ENCODE assay signal across 12 cellular contexts in the genomic region with DNA sequence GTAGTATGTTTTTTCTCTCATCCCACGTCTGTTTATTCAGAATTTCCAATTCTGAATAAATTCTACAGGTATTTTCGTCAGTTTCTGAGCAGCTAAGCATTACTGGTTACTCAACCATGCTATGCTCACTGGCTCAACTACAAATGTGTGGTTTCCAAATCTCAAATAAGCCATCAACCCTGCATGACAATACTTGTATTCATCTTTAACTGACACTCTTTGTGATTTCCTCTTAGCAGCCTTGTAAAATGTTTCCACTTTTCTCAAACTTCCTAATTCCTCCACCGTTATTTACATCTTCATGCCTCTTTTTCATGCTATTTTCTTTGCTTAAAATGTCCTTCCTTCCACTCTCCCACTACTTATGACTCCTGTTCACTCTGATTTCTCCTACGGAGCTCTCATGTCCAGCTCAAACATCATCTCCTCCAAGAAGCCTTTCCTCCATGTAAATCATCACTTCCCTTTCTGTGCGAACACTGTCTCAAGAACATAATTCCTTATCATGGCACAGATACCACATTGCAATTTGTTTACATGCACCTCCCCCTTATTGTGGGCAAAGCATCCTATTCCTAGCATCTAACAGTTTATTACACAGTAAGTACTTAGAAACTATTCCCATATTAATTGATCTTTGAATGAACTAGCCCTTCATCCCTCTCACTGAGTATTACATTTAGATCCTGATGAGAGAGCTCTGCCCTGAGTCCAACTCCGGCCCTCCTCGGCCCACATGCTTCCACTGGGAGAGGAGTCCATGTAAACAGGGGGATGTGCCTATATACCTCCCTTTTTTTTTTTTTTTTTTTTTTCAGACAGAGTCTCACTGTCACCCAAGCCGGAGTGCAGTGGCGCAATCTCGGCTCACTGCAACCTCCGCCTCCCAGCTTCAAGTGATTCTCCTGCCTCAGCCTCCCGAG. TPM values are rescaled to one million over a fixed set of nuclear protein-coding genes. Genes with fewer than 3 reads are reported as not detected.
DNase-seq lines count a peak whose midpoint lies in the region; ATAC-seq, FAIRE-seq and TF ChIP-seq lines count a peak whose summit lies in the region.
"Had no signal": no experiment of that assay in that cellular context is flagged by ENCODE, and none has a peak within 500 bp of the region (broad histone marks: within the 10 kb centered on the region; RNA-seq: fewer than 3 reads in every experiment).

No MANE protein-coding gene starts in this region.

- RAD21 ChIA-PET in GM12878 (lab: Charles Lee; ENCODE audit: unreplicated experiment) = interaction anchor here (1.1 kb wide), 1 partner anchor 14 kb away, joined by 3 read pairs; no protein-coding TSS in a partner anchor

- peaks cover 5 to 11% (median 8%) of the 10 kb centered on the region in 3 donors for H3K4me1 Mint-ChIP-seq in naive B cell
- peaks cover 0 to 8% (median 8%) of the 10 kb centered on the region in 3 donors for H3K4me1 Mint-ChIP-seq in T-cell

- H2AFZ ChIP-seq in GM12878 (ENCODE audit: control insufficient read depth, low read depth, low read length) = no peak overlapping the region; the same call in 1 of the 2 replicates

- in situ Hi-C loops in KBM-7 (cut with MboI; ENCODE audit: low pct_unique_long_range_greater_than_20kb, low sequenced_read_pairs) (no loop called here), GM12878 (cut with MboI) (no loop called here)

- 0 out of 2 replicates have a peak overlapping the region, but pooled peaks have one; percentile 5 for H3K4me3 ChIP-seq in GM12878
- no peak overlapping the region for H3K4me3 ChIP-seq in right atrium auricular region

- no peaks in the 10 kb centered on the region for H4K20me1 ChIP-seq in GM12878 (ENCODE audit: control insufficient read depth, insufficient read depth)

- peak; percentile 52 for FAIRE-seq in GM12891 (lab: Jason Lieb, UNC)
- FAIRE-seq in GM12878 (lab: Jason Lieb, UNC) = peak; percentile 56

- TF ChIP-seq RAD21 in GM12878 (IDR thresholded peaks at IDR 0.05; ENCODE audit: insufficient read depth, low read depth, low read length) = no peak

- CTCF ChIA-PET in GM12878 (lab: Yijun Ruan, JAX) (no interaction called here), T-cell (lab: Charles Lee) (no interaction called here)

- no peak for TF ChIP-seq CTCF in GM12878 (IDR thresholded peaks at IDR 0.05 in 2 of 3, conservative IDR thresholded peaks at IDR 0.05 in 1 of 3; ENCODE audit: control insufficient read depth in 2 of 3, extremely low read depth in 1 of 3, insufficient read depth in 1 of 3, low read depth in 3 of 3, low read length in 3 of 3)
- TF ChIP-seq CTCF in right atrium auricular region (IDR thresholded peaks at IDR 0.05) = no peak

- H3K9me3 ChIP-seq in GM12878 (replicated peaks; ENCODE audit: control insufficient read depth, insufficient read depth, low read length) (no peaks in the 10 kb centered on the region), right atrium auricular region (no peaks in the 10 kb centered on the region)

- no peak for TF ChIP-seq POLR2A in GM12891 (IDR thresholded peaks at IDR 0.05; ENCODE audit: low read depth, low read length)
- TF ChIP-seq POLR2A in GM12878 (IDR thresholded peaks at IDR 0.05; ENCODE audit: low read depth, low read length) = no peak

- H3K36me3 ChIP-seq in GM12878 (ENCODE audit: control insufficient read depth in 2 of 2, insufficient read depth in 2 of 2, low read length in 1 of 2) (peaks cover 0 to 4% of the 10 kb centered on the region in 2 experiments; a peak in 1 of 4 replicates), right atrium auricular region (no peaks in the 10 kb centered on the region)

- SMC1A ChIA-PET in GM12878 (lab: Charles Lee; ENCODE audit: uncharacterized antibody, unreplicated experiment) = no interaction called here

- no peak overlapping the region for H3K4me3 Mint-ChIP-seq in naive B cell
- no peak overlapping the region for H3K4me3 Mint-ChIP-seq in T-cell
- H3K4me3 Mint-ChIP-seq: T-helper 17 cell had no signal

- 62% methylated on average over 12 of the region's 12 CpGs for WGBS in GM12878 (ENCODE audit: insufficient coverage, insufficient replicate concordance, low lambda C conversion rate, missing lambda C conversion rate)

- no peak overlapping the region for H3K9ac ChIP-seq in GM12878 (ENCODE audit: control insufficient read depth, insufficient read depth, low read length)

- peak overlapping the region; percentile 45; the same call in 1 of the 2 replicates for H3K4me2 ChIP-seq in GM12878 (ENCODE audit: control insufficient read depth, insufficient read depth)

- H3K27me3 ChIP-seq in GM12878 (replicated peaks in 1 of 2; ENCODE audit: control insufficient read depth in 2 of 2, insufficient read depth in 2 of 2, low read length in 1 of 2) (no peaks in the 10 kb centered on the region), right atrium auricular region (no peaks in the 10 kb centered on the region)

- intact Hi-C loops in GM12878 (cut with micrococcal nuclease; ENCODE audit: unreplicated experiment) = no loop called here

- H3K27me3 Mint-ChIP-seq in naive B cell = no peaks in the 10 kb centered on the region
- no peaks in the 10 kb centered on the region for H3K27me3 Mint-ChIP-seq in T-cell
- H3K27me3 Mint-ChIP-seq: T-helper 17 cell had no signal

- peak; percentile 65 for ATAC-seq in GM12878
- no peak for ATAC-seq in naive B cell (ENCODE audit: low read depth in 2 of 2)
- ATAC-seq in T-cell (replicated peaks in 1 of 4) = no peak
- ATAC-seq in HG02973 (IDR thresholded peaks at IDR 0.05; ENCODE audit: unreplicated experiment) = no peak
- ATAC-seq: T-helper 17 cell had no signal

- POLR2A ChIA-PET in GM12878 (lab: Charles Lee) (no interaction called here), T-cell (lab: Charles Lee) (interaction anchor here in 1 of 2 donors (0.5 kb wide), 1 partner anchor 8 kb away, joined by 3 read pairs; no protein-coding TSS in a partner anchor)

- BruUV-seq in GM12878 (replicated peaks; lab: Mats Ljungman, UMichigan) = no TSS peak

- DNase-seq in GM12891 (ENCODE audit: insufficient read length, low spot score) (no peak), KBM-7 (peak; percentile 53), GM12878 (ENCODE audit: low read depth, low spot score) (no peak), naive B cell (no peak), right atrium auricular region (ENCODE audit: low spot score) (no peak), T-cell (no peak)
- no peak for DNase-seq in activated CD4-positive, alpha-beta T cell treated with anti-CD3 and anti-CD28 coated beads, Interleukin-2, amount 50 U/mL, for 4 hours
- DNase-seq: Calu3; glutamatergic neuron; stimulated activated naive CD4-positive, alpha-beta T cell treated with Interleukin-2 at 50 U/mL for 16 hours; T-helper 17 cell had no signal

- no peaks in the 10 kb centered on the region for H3K36me3 Mint-ChIP-seq in naive B cell
- H3K36me3 Mint-ChIP-seq in T-cell = peaks cover 5% of the 10 kb centered on the region

- TF ChIP-seq EP300 in GM12878 (IDR thresholded peaks at IDR 0.05; ENCODE audit: borderline replicate concordance in 1 of 2, control insufficient read depth in 1 of 2, low read depth in 2 of 2, low read length in 2 of 2) = no peak

- H3K27ac ChIP-seq in GM12878 (ENCODE audit: control insufficient read depth, insufficient read depth) (peak overlapping the region; percentile 50; the same call in 1 of the 2 replicates), right atrium auricular region (no peak overlapping the region)

- H3K79me2 ChIP-seq in GM12878 (ENCODE audit: control insufficient read depth, insufficient read depth, low read length) = peaks cover 18% of the 10 kb centered on the region

- H3K9me3 Mint-ChIP-seq in naive B cell (no peaks in the 10 kb centered on the region), T-cell (no peaks in the 10 kb centered on the region)

- H3K4me1 ChIP-seq in GM12878 (ENCODE audit: control insufficient read depth, insufficient read depth, low read length) = peaks cover 10% of the 10 kb centered on the region
- no peaks in the 10 kb centered on the region for H3K4me1 ChIP-seq in right atrium auricular region

- H3K27ac Mint-ChIP-seq in naive B cell (peak overlapping the region in 5 of 6 donors; percentile 5 to 71 (median 20)), T-cell (peak overlapping the region in 1 of 2 donors; percentile 13)
- H3K27ac Mint-ChIP-seq: T-helper 17 cell had no signal

TF ChIP-seq in GM12891, 5 proteins besides CTCF, POLR2A, EP300 and RAD21:
- TF ChIP-seq POU2F2 (IDR thresholded peaks at IDR 0.05; ENCODE audit: low read depth, low read length) (no peak), SPI1 (IDR thresholded peaks at IDR 0.05; ENCODE audit: low read depth, low read length) (peak; percentile 13; the same call in 1 of the 2 replicates)

TF ChIP-seq in GM12878, 131 proteins besides CTCF, POLR2A, EP300 and RAD21:
- TF ChIP-seq NFXL1 (IDR thresholded peaks at IDR 0.05; ENCODE audit: borderline replicate concordance) = no peak
- TF ChIP-seq WRNIP1 (IDR thresholded peaks at IDR 0.05; ENCODE audit: borderline replicate concordance, low read depth, low read length) = no peak
- peak; percentile 29; the same call in 1 of the 2 replicates for TF ChIP-seq RUNX3 (IDR thresholded peaks at IDR 0.05; ENCODE audit: low read length)
- TF ChIP-seq CEBPB (IDR thresholded peaks at IDR 0.05; ENCODE audit: borderline replicate concordance in 1 of 2, low read depth in 2 of 2, low read length in 2 of 2) = no peak

RNA-seq across cellular contexts. Expression of a gene that starts 10.4 kb away (rescaled TPM):
- 15.8 TPM for polyA plus RNA-seq in GM12891 (2012; ENCODE audit: low read depth, missing spikeins)
- total RNA-seq in GM12878 (2013; cell fraction: nucleolus; rRNA removed) = 108 and 111 TPM in 2 replicates
- 45.9 and 57.3 TPM in 2 replicates for total RNA-seq in GM12878 (2014; rRNA removed)
- 71.6 and 74.9 TPM in 2 replicates for total RNA-seq in GM12878 (2014; rRNA removed; fragmentation: Illumina TruSeq; extraction: Trizol)
- total RNA-seq in GM12878 (2021) = 56.6 and 65.1 TPM in 2 replicates
- polyA plus RNA-seq in GM12878 (2011; ENCODE audit: low read depth) = 13.6 TPM
- 1.8 and 3.0 TPM in 2 replicates for polyA plus RNA-seq in GM12878 (2011; rRNA removed)
- polyA plus RNA-seq in GM12878 (2011; cell fraction: cytosol; rRNA removed) = 0.61 and 0.69 TPM in 2 replicates
- 1.9 and 2.4 TPM in 2 replicates for polyA plus RNA-seq in GM12878 (2011; cell fraction: nucleus; rRNA removed)
- 18.4 and 20.1 TPM in 2 replicates for polyA plus RNA-seq in GM12878 (2012)
- 57.0 and 76.9 TPM in 2 replicates for polyA plus RNA-seq in GM12878 (2014; fragmentation: Illumina TruSeq; extraction: Trizol)
- 10 to 100 TPM; 27.7 to 30.2 TPM for polyA plus RNA-seq in GM12878 (2014; fragmentation: Nextera tagmentation; extraction: Ambion mirVana)
- 28.1 and 31.8 TPM in 2 replicates for polyA plus RNA-seq in GM12878 (2014; rRNA removed)
- 10 to 100 TPM; 45.8 to 52.4 TPM for polyA plus RNA-seq in GM12878 (2016; fragmentation: Nextera tagmentation; extraction: Ambion mirVana)
- polyA minus RNA-seq in GM12878 (2011; rRNA and poly(A)+ RNA removed) = 2.1 and 3.9 TPM in 2 replicates
- polyA minus RNA-seq in GM12878 (2011; cell fraction: cytosol; rRNA and poly(A)+ RNA removed) = 1.4 and 1.6 TPM in 2 replicates
- polyA minus RNA-seq in GM12878 (2011; cell fraction: nucleus; rRNA and poly(A)+ RNA removed) = 2.1 and 4.2 TPM in 2 replicates
- 1 to 10 TPM; 1.3 to 5.0 (median 2.8) TPM for polyA plus RNA-seq in naive B cell (ENCODE audit: low read depth in 6 of 6)
- 10 to 100 TPM; 21.5 to 26.4 TPM for total RNA-seq in right atrium auricular region
- 10 to 100 TPM; 13.2 to 15.7 (median 14.3) TPM for total RNA-seq in T-cell
